ENCODE assay signal across 1 cellular context in genomic region chr19:47226426-47227346, GRCh38.
TF ChIP-seq lines count a peak whose summit lies in the region.

No MANE protein-coding gene starts in this region.

TF ChIP-seq in HepG2, 621 proteins besides CTCF, POLR2A, EP300 and RAD21 (continued from another document and continues in another):
- TF ChIP-seq, protein P1, sequence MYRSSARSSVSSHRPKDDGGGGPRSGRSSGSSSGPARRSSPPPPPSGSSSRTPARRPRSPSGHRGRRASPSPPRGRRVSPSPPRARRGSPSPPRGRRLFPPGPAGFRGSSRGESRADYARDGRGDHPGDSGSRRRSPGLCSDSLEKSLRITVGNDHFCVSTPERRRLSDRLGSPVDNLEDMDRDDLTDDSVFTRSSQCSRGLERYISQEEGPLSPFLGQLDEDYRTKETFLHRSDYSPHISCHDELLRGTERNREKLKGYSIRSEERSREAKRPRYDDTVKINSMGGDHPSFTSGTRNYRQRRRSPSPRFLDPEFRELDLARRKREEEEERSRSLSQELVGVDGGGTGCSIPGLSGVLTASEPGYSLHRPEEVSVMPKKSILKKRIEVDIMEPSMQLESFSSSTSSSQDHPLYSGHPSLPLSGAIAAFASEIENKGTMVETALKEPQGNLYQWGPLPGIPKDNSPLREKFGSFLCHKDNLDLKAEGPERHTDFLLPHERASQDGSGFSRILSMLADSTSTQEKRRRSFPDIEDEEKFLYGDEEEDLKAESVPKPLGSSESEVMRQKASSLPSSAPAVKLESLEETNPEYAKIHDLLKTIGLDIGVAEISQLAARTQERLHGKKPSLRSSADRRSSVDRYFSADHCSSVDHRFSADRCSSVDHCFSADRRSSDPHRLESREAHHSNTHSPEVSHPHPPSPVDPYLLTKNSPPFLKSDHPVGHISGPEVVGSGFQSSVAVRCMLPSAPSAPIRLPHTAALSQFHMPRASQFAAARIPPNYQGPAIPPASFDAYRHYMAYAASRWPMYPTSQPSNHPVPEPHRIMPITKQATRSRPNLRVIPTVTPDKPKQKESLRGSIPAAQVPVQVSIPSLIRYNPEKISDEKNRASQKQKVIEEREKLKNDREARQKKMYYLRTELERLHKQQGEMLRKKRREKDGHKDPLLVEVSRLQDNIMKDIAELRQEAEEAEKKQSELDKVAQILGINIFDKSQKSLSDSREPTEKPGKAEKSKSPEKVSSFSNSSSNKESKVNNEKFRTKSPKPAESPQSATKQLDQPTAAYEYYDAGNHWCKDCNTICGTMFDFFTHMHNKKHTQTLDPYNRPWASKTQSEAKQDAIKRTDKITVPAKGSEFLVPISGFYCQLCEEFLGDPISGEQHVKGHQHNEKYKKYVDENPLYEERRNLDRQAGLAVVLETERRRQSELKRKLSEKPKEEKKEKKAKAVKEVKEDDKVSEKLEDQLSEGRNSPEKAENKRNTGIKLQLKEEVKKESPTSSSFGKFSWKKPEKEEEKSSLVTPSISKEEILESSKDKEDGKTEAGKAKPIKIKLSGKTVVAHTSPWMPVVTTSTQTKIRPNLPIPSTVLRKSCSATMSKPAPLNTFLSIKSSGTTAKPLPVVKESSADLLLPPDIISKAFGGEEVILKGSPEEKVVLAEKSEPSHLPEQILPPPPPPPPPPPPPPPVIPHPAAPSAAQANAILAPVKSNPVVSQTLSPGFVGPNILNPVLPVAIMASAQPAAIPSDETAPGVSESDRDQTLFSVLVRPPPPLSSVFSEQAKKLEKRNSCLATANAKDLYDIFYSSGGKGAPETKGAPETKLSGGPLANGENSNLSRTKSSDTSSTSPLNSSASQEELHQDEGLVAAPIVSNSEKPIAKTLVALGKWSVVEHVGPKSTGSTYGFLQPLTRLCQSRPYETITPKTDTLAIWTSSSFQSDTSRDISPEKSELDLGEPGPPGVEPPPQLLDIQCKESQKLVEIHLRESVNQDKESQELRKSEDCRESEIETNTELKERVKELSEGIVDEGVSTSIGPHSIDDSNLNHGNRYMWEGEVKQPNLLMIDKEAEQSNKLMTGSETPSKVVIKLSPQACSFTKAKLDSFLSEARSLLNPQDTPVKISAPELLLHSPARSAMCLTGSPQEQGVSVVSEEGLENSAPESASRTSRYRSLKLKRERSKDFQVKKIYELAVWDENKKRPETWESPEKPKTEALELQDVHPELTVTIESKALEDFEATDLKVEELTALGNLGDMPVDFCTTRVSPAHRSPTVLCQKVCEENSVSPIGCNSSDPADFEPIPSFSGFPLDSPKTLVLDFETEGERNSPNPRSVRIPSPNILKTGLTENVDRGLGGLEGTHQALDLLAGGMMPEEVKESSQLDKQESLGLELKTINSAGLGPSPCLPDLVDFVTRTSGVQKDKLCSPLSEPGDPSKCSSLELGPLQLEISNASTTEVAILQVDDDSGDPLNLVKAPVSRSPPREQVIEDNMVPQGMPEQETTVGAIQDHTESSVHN (CRISPR knock-in tag; IDR thresholded peaks at IDR 0.05): no peak
- no peak for TF ChIP-seq ZNF879 (CRISPR knock-in tag; IDR thresholded peaks at IDR 0.05)
- TF ChIP-seq RXRB (CRISPR knock-in tag; IDR thresholded peaks at IDR 0.05; ENCODE audit: borderline replicate concordance): peak; percentile 79
- no peak for TF ChIP-seq SRSF9 (IDR thresholded peaks at IDR 0.05; ENCODE audit: borderline replicate concordance, insufficient read depth, low read depth, low read length, poor library complexity, severe bottlenecking)
- no peak; the same call in 1 of the 2 replicates for TF ChIP-seq GATAD1 (CRISPR knock-in tag; IDR thresholded peaks at IDR 0.05)
- TF ChIP-seq, protein P2, sequence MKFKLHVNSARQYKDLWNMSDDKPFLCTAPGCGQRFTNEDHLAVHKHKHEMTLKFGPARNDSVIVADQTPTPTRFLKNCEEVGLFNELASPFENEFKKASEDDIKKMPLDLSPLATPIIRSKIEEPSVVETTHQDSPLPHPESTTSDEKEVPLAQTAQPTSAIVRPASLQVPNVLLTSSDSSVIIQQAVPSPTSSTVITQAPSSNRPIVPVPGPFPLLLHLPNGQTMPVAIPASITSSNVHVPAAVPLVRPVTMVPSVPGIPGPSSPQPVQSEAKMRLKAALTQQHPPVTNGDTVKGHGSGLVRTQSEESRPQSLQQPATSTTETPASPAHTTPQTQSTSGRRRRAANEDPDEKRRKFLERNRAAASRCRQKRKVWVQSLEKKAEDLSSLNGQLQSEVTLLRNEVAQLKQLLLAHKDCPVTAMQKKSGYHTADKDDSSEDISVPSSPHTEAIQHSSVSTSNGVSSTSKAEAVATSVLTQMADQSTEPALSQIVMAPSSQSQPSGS (CRISPR knock-in tag; IDR thresholded peaks at IDR 0.05): no peak; the same call in 1 of the 2 replicates
- no peak for TF ChIP-seq RFX3 (CRISPR knock-in tag; IDR thresholded peaks at IDR 0.05)
- no peak for TF ChIP-seq ZSCAN31 (CRISPR knock-in tag; IDR thresholded peaks at IDR 0.05; ENCODE audit: low read depth)
- TF ChIP-seq, protein P3, sequence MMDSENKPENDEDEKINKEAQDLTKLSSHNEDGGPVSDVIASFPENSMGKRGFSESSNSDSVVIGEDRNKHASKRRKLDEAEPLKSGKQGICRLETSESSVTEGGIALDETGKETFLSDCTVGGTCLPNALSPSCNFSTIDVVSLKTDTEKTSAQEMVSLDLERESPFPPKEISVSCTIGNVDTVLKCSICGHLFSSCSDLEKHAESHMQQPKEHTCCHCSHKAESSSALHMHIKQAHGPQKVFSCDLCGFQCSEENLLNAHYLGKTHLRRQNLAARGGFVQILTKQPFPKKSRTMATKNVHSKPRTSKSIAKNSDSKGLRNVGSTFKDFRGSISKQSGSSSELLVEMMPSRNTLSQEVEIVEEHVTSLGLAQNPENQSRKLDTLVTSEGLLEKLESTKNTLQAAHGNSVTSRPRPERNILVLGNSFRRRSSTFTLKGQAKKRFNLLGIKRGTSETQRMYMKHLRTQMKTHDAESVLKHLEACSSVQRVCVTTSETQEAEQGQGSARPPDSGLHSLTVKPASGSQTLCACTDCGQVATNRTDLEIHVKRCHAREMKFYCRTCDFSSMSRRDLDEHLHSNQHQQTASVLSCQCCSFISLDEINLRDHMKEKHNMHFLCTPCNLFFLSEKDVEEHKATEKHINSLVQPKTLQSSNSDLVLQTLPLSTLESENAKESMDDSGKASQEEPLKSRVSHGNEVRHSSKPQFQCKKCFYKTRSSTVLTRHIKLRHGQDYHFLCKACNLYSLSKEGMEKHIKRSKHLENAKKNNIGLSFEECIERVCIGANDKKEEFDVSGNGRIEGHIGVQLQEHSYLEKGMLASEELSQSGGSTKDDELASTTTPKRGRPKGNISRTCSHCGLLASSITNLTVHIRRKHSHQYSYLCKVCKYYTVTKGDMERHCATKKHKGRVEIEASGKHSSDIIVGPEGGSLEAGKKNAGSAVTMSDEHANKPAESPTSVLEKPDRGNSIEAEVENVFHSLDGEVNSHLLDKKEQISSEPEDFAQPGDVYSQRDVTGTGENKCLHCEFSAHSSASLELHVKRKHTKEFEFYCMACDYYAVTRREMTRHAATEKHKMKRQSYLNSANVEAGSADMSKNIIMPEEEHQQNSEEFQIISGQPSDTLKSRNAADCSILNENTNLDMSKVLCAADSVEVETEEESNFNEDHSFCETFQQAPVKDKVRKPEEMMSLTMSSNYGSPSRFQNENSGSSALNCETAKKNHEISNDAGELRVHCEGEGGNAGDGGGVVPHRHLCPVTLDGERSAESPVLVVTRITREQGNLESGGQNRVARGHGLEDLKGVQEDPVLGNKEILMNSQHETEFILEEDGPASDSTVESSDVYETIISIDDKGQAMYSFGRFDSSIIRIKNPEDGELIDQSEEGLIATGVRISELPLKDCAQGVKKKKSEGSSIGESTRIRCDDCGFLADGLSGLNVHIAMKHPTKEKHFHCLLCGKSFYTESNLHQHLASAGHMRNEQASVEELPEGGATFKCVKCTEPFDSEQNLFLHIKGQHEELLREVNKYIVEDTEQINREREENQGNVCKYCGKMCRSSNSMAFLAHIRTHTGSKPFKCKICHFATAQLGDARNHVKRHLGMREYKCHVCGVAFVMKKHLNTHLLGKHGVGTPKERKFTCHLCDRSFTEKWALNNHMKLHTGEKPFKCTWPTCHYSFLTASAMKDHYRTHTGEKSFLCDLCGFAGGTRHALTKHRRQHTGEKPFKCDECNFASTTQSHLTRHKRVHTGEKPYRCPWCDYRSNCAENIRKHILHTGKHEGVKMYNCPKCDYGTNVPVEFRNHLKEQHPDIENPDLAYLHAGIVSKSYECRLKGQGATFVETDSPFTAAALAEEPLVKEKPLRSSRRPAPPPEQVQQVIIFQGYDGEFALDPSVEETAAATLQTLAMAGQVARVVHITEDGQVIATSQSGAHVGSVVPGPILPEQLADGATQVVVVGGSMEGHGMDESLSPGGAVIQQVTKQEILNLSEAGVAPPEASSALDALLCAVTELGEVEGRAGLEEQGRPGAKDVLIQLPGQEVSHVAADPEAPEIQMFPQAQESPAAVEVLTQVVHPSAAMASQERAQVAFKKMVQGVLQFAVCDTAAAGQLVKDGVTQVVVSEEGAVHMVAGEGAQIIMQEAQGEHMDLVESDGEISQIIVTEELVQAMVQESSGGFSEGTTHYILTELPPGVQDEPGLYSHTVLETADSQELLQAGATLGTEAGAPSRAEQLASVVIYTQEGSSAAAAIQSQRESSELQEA (CRISPR knock-in tag; IDR thresholded peaks at IDR 0.05; ENCODE audit: not compliant biosample characterization): no peak
- TF ChIP-seq SNRNP70 (IDR thresholded peaks at IDR 0.05; ENCODE audit: low read depth, low read length): 0 out of 2 replicates have a peak, but pooled peaks have one; percentile 30
- no peak for TF ChIP-seq ZNF292 (CRISPR knock-in tag; IDR thresholded peaks at IDR 0.05; ENCODE audit: borderline replicate concordance, low read depth)
- no peak for TF ChIP-seq ADNP (CRISPR knock-in tag; IDR thresholded peaks at IDR 0.05)
- no peak for TF ChIP-seq SNAPC2 (CRISPR knock-in tag; IDR thresholded peaks at IDR 0.05)
- no peak for TF ChIP-seq SOX13 (IDR thresholded peaks at IDR 0.05)
- TF ChIP-seq SOX13 (CRISPR knock-in tag; conservative IDR thresholded peaks at IDR 0.05 in 1 of 2, IDR thresholded peaks at IDR 0.05 in 1 of 2): no peak
- TF ChIP-seq, protein P4, sequence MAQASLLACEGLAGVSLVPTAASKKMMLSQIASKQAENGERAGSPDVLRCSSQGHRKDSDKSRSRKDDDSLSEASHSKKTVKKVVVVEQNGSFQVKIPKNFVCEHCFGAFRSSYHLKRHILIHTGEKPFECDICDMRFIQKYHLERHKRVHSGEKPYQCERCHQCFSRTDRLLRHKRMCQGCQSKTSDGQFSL (CRISPR knock-in tag; IDR thresholded peaks at IDR 0.05): no peak; the same call in 1 of the 2 replicates
- no peak for TF ChIP-seq HNRNPLL (IDR thresholded peaks at IDR 0.05; ENCODE audit: low read depth, low read length, poor library complexity, severe bottlenecking)
- TF ChIP-seq ZNF503 (CRISPR knock-in tag; IDR thresholded peaks at IDR 0.05): no peak
- TF ChIP-seq PCBP2 (optimal IDR thresholded peaks at IDR 0.05; ENCODE audit: low read depth, low read length, poor library complexity, severe bottlenecking): peak; percentile 8
- TF ChIP-seq GPN1 (CRISPR knock-in tag; IDR thresholded peaks at IDR 0.05; ENCODE audit: borderline replicate concordance): no peak
- TF ChIP-seq NR2F1 (CRISPR knock-in tag; IDR thresholded peaks at IDR 0.05): no peak
- no peak; the same call in 1 of the 2 replicates for TF ChIP-seq KAT8 (CRISPR knock-in tag; IDR thresholded peaks at IDR 0.05)
- no peak for TF ChIP-seq ZNF850 (CRISPR knock-in tag; conservative IDR thresholded peaks at IDR 0.05)
- TF ChIP-seq, protein P5, sequence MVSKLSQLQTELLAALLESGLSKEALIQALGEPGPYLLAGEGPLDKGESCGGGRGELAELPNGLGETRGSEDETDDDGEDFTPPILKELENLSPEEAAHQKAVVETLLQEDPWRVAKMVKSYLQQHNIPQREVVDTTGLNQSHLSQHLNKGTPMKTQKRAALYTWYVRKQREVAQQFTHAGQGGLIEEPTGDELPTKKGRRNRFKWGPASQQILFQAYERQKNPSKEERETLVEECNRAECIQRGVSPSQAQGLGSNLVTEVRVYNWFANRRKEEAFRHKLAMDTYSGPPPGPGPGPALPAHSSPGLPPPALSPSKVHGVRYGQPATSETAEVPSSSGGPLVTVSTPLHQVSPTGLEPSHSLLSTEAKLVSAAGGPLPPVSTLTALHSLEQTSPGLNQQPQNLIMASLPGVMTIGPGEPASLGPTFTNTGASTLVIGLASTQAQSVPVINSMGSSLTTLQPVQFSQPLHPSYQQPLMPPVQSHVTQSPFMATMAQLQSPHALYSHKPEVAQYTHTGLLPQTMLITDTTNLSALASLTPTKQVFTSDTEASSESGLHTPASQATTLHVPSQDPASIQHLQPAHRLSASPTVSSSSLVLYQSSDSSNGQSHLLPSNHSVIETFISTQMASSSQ (IDR thresholded peaks at IDR 0.05; ENCODE audit: low read depth): no peak
- TF ChIP-seq, protein P5 (CRISPR knock-in tag; IDR thresholded peaks at IDR 0.05; ENCODE audit: borderline replicate concordance): no peak
- TF ChIP-seq RORA (CRISPR knock-in tag; IDR thresholded peaks at IDR 0.05): no peak
